In the genomic region with DNA sequence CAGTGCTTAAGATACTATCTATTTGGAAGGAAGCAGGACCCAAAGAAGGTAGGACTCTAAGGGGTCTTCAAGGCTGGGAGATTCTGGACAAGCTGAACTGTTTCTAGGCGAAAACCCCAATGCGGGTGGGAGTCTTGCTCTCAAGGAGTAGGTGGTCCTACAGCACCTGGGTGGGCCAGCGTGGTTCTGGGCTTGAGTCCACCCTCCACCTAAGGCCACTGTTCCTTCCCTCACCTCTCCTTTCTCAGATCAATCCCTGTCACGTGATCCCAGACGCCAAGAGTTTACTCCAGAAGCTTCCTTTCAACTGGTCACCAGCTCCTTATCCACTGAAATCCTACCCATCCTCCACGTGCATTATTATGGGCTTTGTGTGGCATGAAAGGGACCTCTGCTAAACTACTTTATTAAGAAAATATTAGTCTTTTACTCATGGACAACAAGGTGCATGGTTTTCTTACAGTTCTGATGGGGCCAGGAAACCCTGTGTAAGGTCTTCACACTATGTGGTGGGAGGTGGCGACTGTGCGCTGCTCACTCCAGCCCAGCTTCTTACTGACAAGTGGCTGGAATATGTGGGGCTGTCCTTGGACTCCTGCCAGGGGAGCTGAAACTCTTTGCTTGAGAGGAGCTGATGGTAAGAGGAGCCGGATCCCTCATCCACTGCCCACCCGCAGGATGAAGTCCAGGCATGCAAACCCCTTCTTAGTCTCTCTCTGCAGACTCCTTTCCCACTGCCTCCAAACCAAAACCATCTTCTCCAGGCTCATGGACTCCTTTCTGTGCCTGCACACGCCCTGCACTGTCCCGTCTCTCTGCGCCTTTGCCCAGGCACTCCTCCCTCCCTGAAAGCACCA, we compare ENCODE assay signal across 2 cellular contexts.
A peak's percentile ranks its signal among the peaks of the same experiment; 100 is the strongest.
TF ChIP-seq lines count a peak whose summit lies in the region.

No MANE protein-coding gene starts in this region.

TF ChIP-seq in A549, 52 proteins besides CTCF, POLR2A, EP300 and RAD21:
- peak; percentile 22; the same call in 1 of the 2 replicates for TF ChIP-seq USF2 (IDR thresholded peaks at IDR 0.05)
- 0 out of 2 replicates have a peak, but pooled peaks have one; percentile 26 for TF ChIP-seq MAX (IDR thresholded peaks at IDR 0.05)
- TF ChIP-seq, protein P1, sequence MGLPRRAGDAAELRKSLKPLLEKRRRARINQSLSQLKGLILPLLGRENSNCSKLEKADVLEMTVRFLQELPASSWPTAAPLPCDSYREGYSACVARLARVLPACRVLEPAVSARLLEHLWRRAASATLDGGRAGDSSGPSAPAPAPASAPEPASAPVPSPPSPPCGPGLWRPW (IDR thresholded peaks at IDR 0.05) = no peak

TF ChIP-seq in GM23338, 12 proteins besides CTCF, POLR2A, EP300 and RAD21 (continued from another document):
- TF ChIP-seq STAT1 (IDR thresholded peaks at IDR 0.05; ENCODE audit: unreplicated experiment) = no peak
- TF ChIP-seq CREB1 (CRISPR knock-in tag; IDR thresholded peaks at IDR 0.05; ENCODE audit: low read depth) = no peak
- no peak for TF ChIP-seq ZNF331 (CRISPR knock-in tag; IDR thresholded peaks at IDR 0.05; ENCODE audit: low read depth)
- no peak for TF ChIP-seq NANOG (IDR thresholded peaks at IDR 0.05; ENCODE audit: borderline replicate concordance)
- no peak for TF ChIP-seq EZH2phosphoT487 (IDR thresholded peaks at IDR 0.05; ENCODE audit: unreplicated experiment)
- no peak for TF ChIP-seq REST (IDR thresholded peaks at IDR 0.05; ENCODE audit: unreplicated experiment)
- TF ChIP-seq JUNB (IDR thresholded peaks at IDR 0.05; ENCODE audit: unreplicated experiment) = no peak
- TF ChIP-seq ZNF114 (CRISPR knock-in tag; IDR thresholded peaks at IDR 0.05) = no peak
TF ChIP-seq in GM23338: peak in this region for 0.
